ENCODE assay signal across 1 cellular context in the genomic region with DNA sequence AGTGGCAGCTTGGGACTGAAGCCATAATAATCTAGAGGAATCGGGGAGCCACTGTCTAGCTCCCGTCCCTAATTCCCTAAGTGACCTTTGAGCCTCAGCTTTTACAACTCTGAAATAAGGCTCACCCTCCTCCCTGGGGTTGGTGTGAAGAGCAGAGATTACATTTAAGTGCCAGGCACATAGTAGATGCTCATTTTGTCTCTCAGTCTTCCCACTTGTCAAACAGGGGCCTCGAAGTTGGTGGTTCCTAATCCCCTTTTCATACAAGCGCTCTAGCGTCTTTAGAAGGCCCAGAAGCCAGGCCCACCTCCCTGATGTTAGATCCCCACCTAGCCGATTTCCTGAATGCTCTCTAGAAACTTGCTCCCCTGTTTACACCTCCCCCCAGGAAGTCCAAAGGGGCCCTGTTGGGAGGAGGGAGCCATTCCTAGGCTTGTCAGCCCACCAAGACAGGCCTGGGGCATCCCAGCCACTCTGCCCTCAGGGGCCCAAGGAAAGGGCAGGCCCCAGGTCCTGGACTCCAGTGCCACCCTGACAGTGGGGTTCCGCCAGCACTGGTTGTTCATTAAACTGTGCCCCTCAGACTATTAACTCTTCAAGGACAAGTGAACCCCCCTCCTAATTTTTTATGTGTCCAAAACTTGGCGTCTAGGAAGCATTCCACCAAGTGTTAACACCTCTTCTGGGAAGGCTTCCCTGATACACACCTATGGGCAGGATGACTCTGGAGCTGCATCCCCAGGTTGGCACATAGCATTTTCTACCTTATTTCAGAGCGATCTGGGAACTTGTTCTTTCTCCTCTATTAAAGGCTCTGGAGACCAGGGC.
TF ChIP-seq lines count a peak whose summit lies in the region.

No MANE protein-coding gene starts in this region.

TF ChIP-seq in HCT116, 20 proteins besides CTCF, POLR2A, EP300 and RAD21 (continued from another document):
- TF ChIP-seq REST (IDR thresholded peaks at IDR 0.05; ENCODE audit: low read depth) (no peak), TCF7L2 (IDR thresholded peaks at IDR 0.05; ENCODE audit: borderline replicate concordance, extremely low read depth, insufficient read depth, insufficient read length) (no peak), SRF (IDR thresholded peaks at IDR 0.05; ENCODE audit: low read depth) (no peak)
